8 cellular contexts compared by ENCODE assay signal in genomic region chr9:36036253-36036779, GRCh38. TPM values are rescaled to one million over a fixed set of nuclear protein-coding genes. Genes with fewer than 3 reads are reported as not detected.
A peak's percentile ranks its signal among the peaks of the same experiment; 100 is the strongest.
DNase-seq lines count a peak whose midpoint lies in the region; TF ChIP-seq lines count a peak whose summit lies in the region.

No MANE protein-coding gene starts in this region.

- H3K4me3 ChIP-seq in hepatocyte (peak overlapping the region; percentile 69), skeletal muscle tissue (ENCODE audit: low read length in 3 of 3) (peak overlapping the region; percentile 68 to 80 (median 70))

- no peak overlapping the region for H2BK15ac ChIP-seq in H9 (ENCODE audit: low read depth, low read length)

- peak overlapping the region; percentile 91 for H3K14ac ChIP-seq in H9 (ENCODE audit: insufficient read depth, low read length)

- peak overlapping the region; percentile 9 for H2AFZ ChIP-seq in H9 (ENCODE audit: low read length)
- no peak overlapping the region for H2AFZ ChIP-seq in hepatocyte

- H3K36me3 ChIP-seq in hepatocyte (replicated peaks; ENCODE audit: insufficient read depth, low read depth) (no peaks in the 10 kb centered on the region), skeletal muscle tissue (ENCODE audit: control insufficient read depth in 3 of 3, insufficient read depth in 3 of 3, low read length in 3 of 3) (no peaks in the 10 kb centered on the region)

- H4K8ac ChIP-seq in H9 (replicated peaks; ENCODE audit: insufficient read length, low read depth, low read length) = no peak overlapping the region

- H2AK5ac ChIP-seq in H9 (ENCODE audit: insufficient read length, low read length) = no peak overlapping the region

- peak overlapping the region; percentile 55 for H3K4me2 ChIP-seq in H9 (ENCODE audit: insufficient read depth, insufficient read length, low read length)
- H3K4me2 ChIP-seq in hepatocyte = peak overlapping the region; percentile 83

- CTCF ChIA-PET in activated CD4-positive, alpha-beta memory T cell treated with anti-CD3 and anti-CD28 coated beads, Interleukin-2, amount 10 ng/mL, durations not matched to agents 7 days and 5 days (lab: Charles Lee) = interaction anchor here (0.6 to 3.1 kb wide), 4 partner anchors 12 to 180 kb away, joined by 3 to 13 read pairs (median 6); no protein-coding TSS in a partner anchor

- H4K20me1 ChIP-seq in H9 (ENCODE audit: control insufficient read depth, insufficient read depth, insufficient read length) (peaks cover 2% of the 10 kb centered on the region), hepatocyte (ENCODE audit: insufficient read depth, poor library complexity, severe bottlenecking) (no peaks in the 10 kb centered on the region)

- no peak overlapping the region for H3T11ph ChIP-seq in H9 (ENCODE audit: low read length)

- WGBS in H9 (ENCODE audit: extremely low coverage, insufficient read length, low lambda C conversion rate) = no CpG with 5 or more reads among the region's 20 CpGs
- 63% methylated on average over 20 of the region's 20 CpGs for WGBS in hepatocyte (ENCODE audit: low lambda C conversion rate, missing lambda C conversion rate)

- H2BK20ac ChIP-seq in H9 (ENCODE audit: low read depth, low read length, poor library complexity, severe bottlenecking) = no peak overlapping the region

- H3K27me3 Mint-ChIP-seq in H9 (ENCODE audit: low read depth) = peaks cover 6% of the 10 kb centered on the region; the same call in 1 of the 2 replicates
- H3K27me3 Mint-ChIP-seq in activated CD4-positive, alpha-beta memory T cell treated with anti-CD3 and anti-CD28 coated beads, Interleukin-2, amount 10 ng/mL, durations not matched to agents 7 days and 5 days = peaks cover 17% of the 10 kb centered on the region

- H3K27ac ChIP-seq in H9 (ENCODE audit: insufficient read length, low read depth, low read length) (no peak overlapping the region), hepatocyte (no peak overlapping the region), skeletal muscle tissue (ENCODE audit: low read depth, low read length) (no peak overlapping the region)

- H3K9me3 ChIP-seq in H9 (ENCODE audit: control insufficient read depth, low read depth, low read length) (no peaks in the 10 kb centered on the region), hepatocyte (ENCODE audit: low read depth) (no peaks in the 10 kb centered on the region), skeletal muscle tissue (ENCODE audit: control insufficient read depth in 3 of 3, low read length in 3 of 3) (no peaks in the 10 kb centered on the region)

- H3K4me3 Mint-ChIP-seq in H9 = peak overlapping the region; percentile 78 to 82
- peak overlapping the region; percentile 90 for H3K4me3 Mint-ChIP-seq in activated CD4-positive, alpha-beta memory T cell treated with anti-CD3 and anti-CD28 coated beads, Interleukin-2, amount 10 ng/mL, durations not matched to agents 7 days and 5 days

- H3K4me1 ChIP-seq in H9 (ENCODE audit: insufficient read depth, low read length) = no peaks in the 10 kb centered on the region
- no peaks in the 10 kb centered on the region for H3K4me1 ChIP-seq in hepatocyte (ENCODE audit: insufficient read depth)
- H3K4me1 ChIP-seq in skeletal muscle tissue (ENCODE audit: control insufficient read depth in 3 of 3, insufficient read depth in 3 of 3, low read length in 3 of 3) = peaks cover 7 to 15% (median 7%) of the 10 kb centered on the region in 3 donors

- H3K23ac ChIP-seq in H9 (ENCODE audit: insufficient read length, low read depth, low read length) = no peak overlapping the region

- H3K18ac ChIP-seq in H9 (ENCODE audit: insufficient read length, low read depth, low read length) = peak overlapping the region; percentile 36

- no peak overlapping the region for H2BK12ac ChIP-seq in H9 (ENCODE audit: insufficient read length, low read depth, low read length)

- H3K9ac ChIP-seq in H9 (ENCODE audit: extremely low read depth, insufficient read length, low read length) (peak overlapping the region; percentile 56), skeletal muscle tissue (ENCODE audit: low read depth in 1 of 3, low read length in 3 of 3) (peak overlapping the region in 2 of 3 donors; percentile 38 to 77)

- peaks cover 3% of the 10 kb centered on the region; the same call in 1 of the 2 replicates for H3K79me2 ChIP-seq in H9 (ENCODE audit: insufficient read depth, low read length)
- H3K79me2 ChIP-seq in hepatocyte = peaks cover 22% of the 10 kb centered on the region

- H3K23me2 ChIP-seq in H9 (ENCODE audit: insufficient read length, low read depth, low read length, poor library complexity, severe bottlenecking) = peaks cover 3% of the 10 kb centered on the region

- TF ChIP-seq CTCF in H9 (conservative IDR thresholded peaks at IDR 0.05) = no peak
- TF ChIP-seq CTCF in hepatocyte (IDR thresholded peaks at IDR 0.05; ENCODE audit: poor library complexity) = no peak
- no peak for TF ChIP-seq CTCF in GM10266 (IDR thresholded peaks at IDR 0.05; ENCODE audit: control insufficient read depth, insufficient read depth, low read depth, missing control alignments)

- peaks cover 12 to 29% of the 10 kb centered on the region in 2 experiments for H3K4me1 Mint-ChIP-seq in H9
- H3K4me1 Mint-ChIP-seq in activated CD4-positive, alpha-beta memory T cell treated with anti-CD3 and anti-CD28 coated beads, Interleukin-2, amount 10 ng/mL, durations not matched to agents 7 days and 5 days = peaks cover 31% of the 10 kb centered on the region

- DNase-seq in H9 (no peak), hepatocyte (ENCODE audit: low spot score) (no peak), GM10266 (ENCODE audit: extremely low spot score) (no peak), DMS 273 treated with DMSO at 0.1 percent for 48 hours (lab: John Stamatoyannopoulos, UW) (no peak), AG08396 (ENCODE audit: low spot score) (no peak), islet precursor cell (no peak)
- DNase-seq in activated CD4-positive, alpha-beta memory T cell treated with anti-CD3 and anti-CD28 coated beads, Interleukin-2, amount 10 ng/mL, durations not matched to agents 7 days and 5 days = no peak

- no peaks in the 10 kb centered on the region for H3K9me3 Mint-ChIP-seq in H9
- H3K9me3 Mint-ChIP-seq in activated CD4-positive, alpha-beta memory T cell treated with anti-CD3 and anti-CD28 coated beads, Interleukin-2, amount 10 ng/mL, durations not matched to agents 7 days and 5 days = no peaks in the 10 kb centered on the region

- no peaks in the 10 kb centered on the region for H3K79me1 ChIP-seq in H9 (ENCODE audit: insufficient read depth, low read depth, low read length, poor library complexity, severe bottlenecking)

- H2BK5ac ChIP-seq in H9 (ENCODE audit: insufficient read length, low read length) = no peak overlapping the region

- H4K91ac ChIP-seq in H9 (ENCODE audit: insufficient read length, low read depth, low read length) = no peak overlapping the region

- POLR2A ChIA-PET in activated CD4-positive, alpha-beta memory T cell treated with anti-CD3 and anti-CD28 coated beads, Interleukin-2, amount 10 ng/mL, durations not matched to agents 7 days and 5 days (lab: Charles Lee) = interaction anchor here (1.3 to 2.3 kb wide), 3 partner anchors 8 to 154 kb away, joined by 3 to 8 read pairs (median 5); partner anchors contain the start of gene CLTA

- H3K4ac ChIP-seq in H9 (ENCODE audit: low read depth, low read length) = no peak overlapping the region

- peak overlapping the region; percentile 26 to 96 (median 78); a peak in 6 of 7 replicates for H3K27ac Mint-ChIP-seq in H9
- peak overlapping the region; percentile 14 for H3K27ac Mint-ChIP-seq in activated CD4-positive, alpha-beta memory T cell treated with anti-CD3 and anti-CD28 coated beads, Interleukin-2, amount 10 ng/mL, durations not matched to agents 7 days and 5 days

- H4K5ac ChIP-seq in H9 (ENCODE audit: insufficient read length, low read depth, low read length) = no peak overlapping the region

- H2BK120ac ChIP-seq in H9 (ENCODE audit: low read depth, low read length, poor library complexity, severe bottlenecking) = no peak overlapping the region

- H3K27me3 ChIP-seq in H9 (ENCODE audit: insufficient read depth, low read length) = no peaks in the 10 kb centered on the region
- peaks cover 3% of the 10 kb centered on the region for H3K27me3 ChIP-seq in hepatocyte
- peaks cover 0 to 11% (median 4%) of the 10 kb centered on the region in 3 donors for H3K27me3 ChIP-seq in skeletal muscle tissue (ENCODE audit: control insufficient read depth in 3 of 3, insufficient read depth in 3 of 3, low read length in 3 of 3)

- no peaks in the 10 kb centered on the region for H3K9me2 ChIP-seq in hepatocyte (replicated peaks; ENCODE audit: insufficient read depth)

- no peak overlapping the region for H3K56ac ChIP-seq in H9 (ENCODE audit: insufficient read length, low read depth, low read length)

- no peaks in the 10 kb centered on the region for H3K36me3 Mint-ChIP-seq in H9 (ENCODE audit: insufficient read depth in 1 of 3, low read depth in 3 of 3)
- H3K36me3 Mint-ChIP-seq in activated CD4-positive, alpha-beta memory T cell treated with anti-CD3 and anti-CD28 coated beads, Interleukin-2, amount 10 ng/mL, durations not matched to agents 7 days and 5 days (ENCODE audit: low read depth) = no peaks in the 10 kb centered on the region

RNA-seq across cellular contexts. Expression of gene RECK, which starts 0.4 kb away (rescaled TPM):
- 9.5 and 10.3 TPM in 2 replicates for total RNA-seq in H9 (2021)
- 1 to 10 TPM; 7.4 to 8.1 TPM for total RNA-seq in activated CD4-positive, alpha-beta memory T cell treated with anti-CD3 and anti-CD28 coated beads, Interleukin-2, amount 10 ng/mL, durations not matched to agents 7 days and 5 days
- 11.2 and 15.3 TPM in 2 replicates for total RNA-seq in hepatocyte
- 13.5 and 13.7 TPM in 2 replicates for polyA plus RNA-seq in hepatocyte
- total RNA-seq in skeletal muscle tissue = 14.6 TPM
